ENCODE assay signal across 8 cellular contexts in the genomic region with DNA sequence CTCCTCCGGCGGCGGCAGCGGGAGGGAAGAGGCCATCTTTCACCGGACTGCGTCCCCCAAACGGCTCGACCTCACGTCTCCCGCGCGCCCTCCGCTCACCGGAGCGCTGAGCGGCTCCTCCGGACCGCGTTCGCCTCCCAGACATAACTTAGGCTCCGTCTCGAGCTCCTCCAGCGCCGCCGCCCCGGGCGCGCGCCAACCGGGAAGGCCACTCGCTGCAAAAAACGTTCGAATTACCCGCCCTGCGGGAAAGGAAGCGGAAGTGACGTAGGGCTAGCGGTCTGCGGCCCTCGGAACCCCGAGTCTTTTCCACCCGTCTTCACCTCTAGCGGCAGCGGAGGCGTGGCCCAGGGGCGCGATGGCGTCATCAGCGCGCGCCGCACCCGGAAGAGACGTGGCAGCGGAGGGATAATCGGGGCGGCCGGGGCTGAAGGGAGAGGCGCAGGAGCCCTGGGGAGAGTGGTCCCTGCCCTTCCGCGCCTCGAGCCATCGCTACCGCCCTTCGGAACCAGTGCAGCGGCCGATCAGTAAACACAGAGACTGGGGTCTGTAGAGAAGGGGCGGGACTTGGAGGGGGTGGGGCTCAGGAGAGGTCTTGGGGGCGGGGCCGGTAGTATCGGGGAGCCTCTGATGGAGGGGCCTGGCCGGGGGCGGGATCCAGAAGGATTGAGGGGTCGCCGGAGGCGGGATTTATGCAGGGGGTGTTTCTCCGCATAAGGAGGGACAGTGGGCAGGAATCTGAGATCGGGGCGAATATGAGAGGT. TPM values are rescaled to one million over a fixed set of nuclear protein-coding genes. Genes with fewer than 3 reads are reported as not detected.
DNase-seq lines count a peak whose midpoint lies in the region; TF ChIP-seq lines count a peak whose summit lies in the region.

A gene with protein sequence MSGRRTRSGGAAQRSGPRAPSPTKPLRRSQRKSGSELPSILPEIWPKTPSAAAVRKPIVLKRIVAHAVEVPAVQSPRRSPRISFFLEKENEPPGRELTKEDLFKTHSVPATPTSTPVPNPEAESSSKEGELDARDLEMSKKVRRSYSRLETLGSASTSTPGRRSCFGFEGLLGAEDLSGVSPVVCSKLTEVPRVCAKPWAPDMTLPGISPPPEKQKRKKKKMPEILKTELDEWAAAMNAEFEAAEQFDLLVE (minus strand): TSS at position 207 of the 764 bp plus-strand sequence. CDS start 62 bp downstream, at position 145.
ZFPL1 (plus strand) TSS at position 389 of the 764 bp plus-strand sequence. CDS start 477 bp downstream, outside the sequence.

- H3K27ac ChIP-seq in HEK293 (ENCODE audit: extremely low read depth, low read depth, low read length) (peak within 1 kb of the TSS; percentile 81), SJSA1 (peak within 1 kb of the TSS; percentile 80), stomach (peak within 1 kb of the TSS; percentile 91 to 95 (median 93))

- peaks cover 31% of the 10 kb centered on the region for H3K4me1 Mint-ChIP-seq in neural crest cell

- H3K27me3 Mint-ChIP-seq in neural crest cell (ENCODE audit: low read depth): no peaks in the 10 kb centered on the region

- H3K4me3 ChIP-seq in HEK293 (ENCODE audit: low read depth, low read length): peak within 1 kb of the TSS; percentile 92
- H3K4me3 ChIP-seq in SJSA1: peak within 1 kb of the TSS; percentile 76
- peak within 1 kb of the TSS; percentile 91 to 97 for H3K4me3 ChIP-seq in foreskin fibroblast (ENCODE audit: low read depth in 1 of 2, low read length in 2 of 2)
- H3K4me3 ChIP-seq in stomach: peak within 1 kb of the TSS; percentile 60 to 81 (median 70)

- H3K36me3 Mint-ChIP-seq in neural crest cell (ENCODE audit: low read depth): peaks cover 2% of the 10 kb centered on the region

- H3K4me3 Mint-ChIP-seq in neural crest cell: peak within 1 kb of the TSS; percentile 99

- H3K9me3 ChIP-seq in HEK293 (ENCODE audit: control insufficient read depth, insufficient read depth, low read depth, low read length): no peaks in the 10 kb centered on the region
- no peaks in the 10 kb centered on the region for H3K9me3 ChIP-seq in SJSA1 (replicated peaks)
- H3K9me3 ChIP-seq in stomach: no peaks in the 10 kb centered on the region

- H3K9me3 Mint-ChIP-seq in neural crest cell: no peaks in the 10 kb centered on the region

- TF ChIP-seq EP300 in stomach (IDR thresholded peaks at IDR 0.05): no peak

- 0 to 1% (median 1%) methylated on average over 37 to 79 of the region's 79 CpGs for WGBS in stomach, 5 donors

- peaks cover 3% of the 10 kb centered on the region; the same call in 1 of the 2 replicates for H3K4me1 ChIP-seq in HEK293 (ENCODE audit: control insufficient read depth, insufficient read depth, low read length)
- peaks cover 16% of the 10 kb centered on the region for H3K4me1 ChIP-seq in SJSA1 (replicated peaks)
- H3K4me1 ChIP-seq in stomach: peaks cover 14 to 32% (median 23%) of the 10 kb centered on the region in 4 donors

- TF ChIP-seq CTCF in HEK293 (tag by site-specific recombination; IDR thresholded peaks at IDR 0.05) (no peak; the same call in 1 of the 2 replicates), foreskin fibroblast (IDR thresholded peaks at IDR 0.05; ENCODE audit: low read depth, low read length) (no peak), neural crest cell (conservative IDR thresholded peaks at IDR 0.05) (no peak), stomach (IDR thresholded peaks at IDR 0.05) (peak in 1 of 7 experiments; percentile 9)

- no peaks in the 10 kb centered on the region for H3K27me3 ChIP-seq in SJSA1 (replicated peaks)
- H3K27me3 ChIP-seq in stomach: no peaks in the 10 kb centered on the region

- peaks cover 5 to 78% of the 10 kb centered on the region in 2 experiments; a peak in 2 of 3 replicates for H3K36me3 ChIP-seq in HEK293 (ENCODE audit: control insufficient read depth in 2 of 2, insufficient read depth in 1 of 2, low read length in 2 of 2)
- H3K36me3 ChIP-seq in SJSA1: peaks cover 91% of the 10 kb centered on the region
- peaks cover 21 to 43% (median 38%) of the 10 kb centered on the region in 4 donors for H3K36me3 ChIP-seq in stomach

- TF ChIP-seq POLR2A in stomach (IDR thresholded peaks at IDR 0.05): no peak

- CTCF ChIA-PET in HEK293 (lab: Yijun Ruan, JAX): interaction anchor here (0.5 to 1.4 kb wide), 6 partner anchors 43 to 275 kb away, joined by 3 to 5 read pairs (median 4); partner anchors contain the start of genes DPF2 and SAC3D1

- intact Hi-C loops in stomach (cut with DNase I; ENCODE audit: low total_unique reads): no loop called here

- H3K27ac Mint-ChIP-seq in neural crest cell (ENCODE audit: unreplicated experiment): peak within 1 kb of the TSS; percentile 95

- POLR2A ChIA-PET in HEK293 (lab: Yijun Ruan, JAX): interaction anchor here (0.6 to 2.0 kb wide), 7 partner anchors 13 to 43 kb away, joined by 3 to 13 read pairs (median 3); partner anchors contain the start of genes FAU, MRPL49, SAC3D1 and TM7SF2

- DNase-seq in GDM1 (lab: John Stamatoyannopoulos, UW): peak; percentile 93
- peak; percentile 92 for DNase-seq in MV-4-11 (lab: John Stamatoyannopoulos, UW)
- peak; percentile 99 for DNase-seq in SJSA1 (ENCODE audit: low read depth in 1 of 2, low spot score in 2 of 2)
- peak; percentile 88 to 96 (median 94) for DNase-seq in activated naive CD4-positive, alpha-beta T cell (lab: John Stamatoyannopoulos, UW)
- peak; percentile 95 to 99 for DNase-seq in foreskin fibroblast
- peak; percentile 95 for DNase-seq in neural crest cell (ENCODE audit: low read depth, low spot score)
- DNase-seq in stomach: peak; percentile 97

TF ChIP-seq in HEK293, 187 proteins besides CTCF, POLR2A, EP300 and RAD21 (continues in another document):
- no peak for TF ChIP-seq ZNF248 (tag by site-specific recombination; IDR thresholded peaks at IDR 0.05)
- TF ChIP-seq ZNF19 (tag by site-specific recombination; IDR thresholded peaks at IDR 0.05; ENCODE audit: low read depth): no peak
- no peak for TF ChIP-seq GLIS2 (tag by site-specific recombination; IDR thresholded peaks at IDR 0.05)
- no peak for TF ChIP-seq ZSCAN23 (tag by site-specific recombination; IDR thresholded peaks at IDR 0.05)
- TF ChIP-seq GLI4 (tag by site-specific recombination; IDR thresholded peaks at IDR 0.05): no peak
- TF ChIP-seq KLF1 (tag by site-specific recombination; IDR thresholded peaks at IDR 0.05): peak; percentile 73
- no peak for TF ChIP-seq ZNF560 (tag by site-specific recombination; IDR thresholded peaks at IDR 0.05; ENCODE audit: borderline replicate concordance)
- peak; percentile 35; the same call in 1 of the 2 replicates for TF ChIP-seq YY1 (tag by site-specific recombination; IDR thresholded peaks at IDR 0.05)
- no peak for TF ChIP-seq SETDB1 (IDR thresholded peaks at IDR 0.05; ENCODE audit: insufficient read length, low read length)
- no peak for TF ChIP-seq RBAK (tag by site-specific recombination; IDR thresholded peaks at IDR 0.05)
- peak; percentile 88 for TF ChIP-seq ZBTB48 (tag by site-specific recombination; IDR thresholded peaks at IDR 0.05)
- no peak for TF ChIP-seq HOXA7 (CRISPR knock-in tag; IDR thresholded peaks at IDR 0.05; ENCODE audit: borderline replicate concordance)
- no peak for TF ChIP-seq ZNF23 (tag by site-specific recombination; IDR thresholded peaks at IDR 0.05; ENCODE audit: borderline replicate concordance)
- no peak for TF ChIP-seq HOXC10 (CRISPR knock-in tag; IDR thresholded peaks at IDR 0.05)
- peak; percentile 85 for TF ChIP-seq ZNF76 (tag by site-specific recombination; IDR thresholded peaks at IDR 0.05; ENCODE audit: borderline replicate concordance, low read depth)
- no peak for TF ChIP-seq ZNF548 (tag by site-specific recombination; IDR thresholded peaks at IDR 0.05)
- no peak for TF ChIP-seq ZNF768 (tag by site-specific recombination; IDR thresholded peaks at IDR 0.05)
- TF ChIP-seq ZNF530 (tag by site-specific recombination; IDR thresholded peaks at IDR 0.05; ENCODE audit: low read depth): no peak
- no peak for TF ChIP-seq ZNF114 (tag by site-specific recombination; IDR thresholded peaks at IDR 0.05)
- no peak for TF ChIP-seq ZNF658 (tag by site-specific recombination; IDR thresholded peaks at IDR 0.05)
- no peak for TF ChIP-seq SCRT2 (tag by site-specific recombination; IDR thresholded peaks at IDR 0.05)
- no peak for TF ChIP-seq PRDM4 (tag by site-specific recombination; IDR thresholded peaks at IDR 0.05)
- TF ChIP-seq OVOL3 (tag by site-specific recombination; IDR thresholded peaks at IDR 0.05): peak; percentile 95
- peak; percentile 96 for TF ChIP-seq ZBTB17 (tag by site-specific recombination; IDR thresholded peaks at IDR 0.05)

RNA-seq across cellular contexts. Expression of the first gene that starts in this region (rescaled TPM):
- 90.2 and 124 TPM in 2 replicates for total RNA-seq in SJSA1 (2014; rRNA removed; shearing (Covaris generic))
- 83.1 and 84.8 TPM in 2 replicates for total RNA-seq in neural crest cell
- 1 to 10 TPM; 1.4 to 9.1 (median 2.2) TPM for total RNA-seq in stomach
- 1 to 10 TPM; 3.5 to 6.7 (median 4.6) TPM for polyA plus RNA-seq in stomach

RNA-seq across cellular contexts. Expression of gene ZFPL1, which starts in this region (rescaled TPM):
- total RNA-seq in SJSA1 (2014; rRNA removed; shearing (Covaris generic)): 63.7 and 91.9 TPM in 2 replicates
- total RNA-seq in neural crest cell (33.2 and 35.7 TPM in 2 replicates), stomach (10 to 100 TPM; 17.6 to 62.0 (median 28.8) TPM)
- polyA plus RNA-seq in stomach: 10 to 100 TPM; 36.7 to 38.6 (median 37.4) TPM

Comparison
In these comparisons a context has a peak if more than half of its experiments do, and no peak if none do; other contexts are left out.
1. Peak in every context shown above with its lines: DNase-seq, H3K4me3 ChIP-seq and H3K27ac ChIP-seq.